In the genomic region with DNA sequence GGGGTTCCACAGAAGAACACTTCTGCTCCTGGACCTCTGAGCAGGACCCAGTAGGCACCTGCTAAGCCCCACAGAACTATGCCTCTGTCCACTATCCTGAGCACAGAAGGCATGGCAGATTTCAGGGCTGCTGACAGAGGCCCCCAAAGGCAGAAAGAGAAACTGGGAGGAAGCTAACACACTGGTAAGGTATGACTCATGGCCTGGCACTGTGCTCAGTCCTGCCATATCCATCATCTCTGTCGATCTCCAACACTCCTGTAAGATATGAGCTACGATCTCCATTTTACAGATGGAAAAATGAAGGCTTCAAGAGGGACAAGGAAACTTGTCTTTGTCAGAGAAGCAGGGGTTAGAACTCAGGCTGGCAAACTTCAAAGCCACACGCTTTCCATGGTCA, we compare ENCODE assay signal across 26 cellular contexts.
"Had no signal": no experiment of that assay in that cellular context is flagged by ENCODE, and none has a peak within 500 bp of the region (broad histone marks: within the 10 kb centered on the region; RNA-seq: fewer than 3 reads in every experiment).

No MANE protein-coding gene starts in this region.

- ATAC-seq: activated naive CD4-positive, alpha-beta T cell treated with anti-CD3 and anti-CD28 coated beads, Interleukin-2, amount 50 U/mL, for 72 hours; activated T-cell treated with anti-CD3 and anti-CD28 coated beads, Interleukin-2, amount 50 U/mL, for 72 hours; body of pancreas; effector memory CD8-positive, alpha-beta T cell; left colon; naive thymus-derived CD4-positive, alpha-beta T cell; upper lobe of right lung had no signal

- H3K4me3 ChIP-seq: adrenal gland, body of pancreas, colonic mucosa, neural progenitor cell, stomach, thyroid gland, upper lobe of right lung had no signal

- H3K36me3 ChIP-seq: adrenal gland, colonic mucosa, neural progenitor cell, stomach, thyroid gland, upper lobe of right lung had no signal

- DNase-seq: activated naive CD4-positive, alpha-beta T cell; activated T-cell treated with anti-CD3 and anti-CD28 coated beads for 4 hours; activated T-cell treated with anti-CD3 and anti-CD28 coated beads, Interleukin-2, amount 50 U/mL, for 72 hours; aorta; body of pancreas; cerebellar nuclear complex; colonic mucosa; effector memory CD8-positive, alpha-beta T cell; erythroblast; hypothalamus; immature natural killer cell; kidney; left colon; midbrain; naive thymus-derived CD4-positive, alpha-beta T cell; right cardiac atrium; stimulated activated CD4-positive, alpha-beta T cell treated with anti-CD3 and anti-CD28 coated beads, Interleukin-12 subunit alpha, Interleukin-12 subunit beta, amount 100 ng/mL, for 4 hours; stimulated activated CD4-positive, alpha-beta T cell treated with anti-CD3 and anti-CD28 coated beads, Interleukin-4, amount 100 ng/mL, for 1 hour; stomach; T-helper 2 cell; thyroid gland had no signal

- H3K4me3 Mint-ChIP-seq: activated T-cell treated with anti-CD3 and anti-CD28 coated beads, Interleukin-2, amount 50 U/mL, for 72 hours; effector memory CD8-positive, alpha-beta T cell; immature natural killer cell; naive thymus-derived CD4-positive, alpha-beta T cell; neural progenitor cell; WTC11 had no signal

- H3K9me3 ChIP-seq: adrenal gland, body of pancreas, colonic mucosa, stomach, thyroid gland, upper lobe of right lung had no signal

- H3K4me1 ChIP-seq: adrenal gland, body of pancreas, colonic mucosa, neural progenitor cell, stomach, thyroid gland, upper lobe of right lung had no signal

- H3K4me1 Mint-ChIP-seq: immature natural killer cell; naive thymus-derived CD4-positive, alpha-beta T cell; neural progenitor cell; WTC11 had no signal

- FAIRE-seq: kidney had no signal

- H2AFZ ChIP-seq: neural progenitor cell had no signal

- H3K27me3 ChIP-seq: adrenal gland, body of pancreas, colonic mucosa, neural progenitor cell, stomach, thyroid gland, upper lobe of right lung had no signal

- H3K4me2 ChIP-seq: neural progenitor cell had no signal

- H3K9me3 Mint-ChIP-seq: activated naive CD4-positive, alpha-beta T cell treated with anti-CD3 and anti-CD28 coated beads, Interleukin-2, amount 50 U/mL, for 72 hours; activated T-cell treated with anti-CD3 and anti-CD28 coated beads, Interleukin-2, amount 50 U/mL, for 72 hours; effector memory CD8-positive, alpha-beta T cell; neural progenitor cell had no signal

- H3K27ac ChIP-seq: adrenal gland, body of pancreas, colonic mucosa, neural progenitor cell, stomach, thyroid gland, upper lobe of right lung had no signal

- H3K27ac Mint-ChIP-seq: activated naive CD4-positive, alpha-beta T cell treated with anti-CD3 and anti-CD28 coated beads, Interleukin-2, amount 50 U/mL, for 72 hours; activated T-cell treated with anti-CD3 and anti-CD28 coated beads, Interleukin-2, amount 50 U/mL, for 72 hours; effector memory CD8-positive, alpha-beta T cell; immature natural killer cell; naive thymus-derived CD4-positive, alpha-beta T cell; neural progenitor cell; WTC11 had no signal

- H3K36me3 Mint-ChIP-seq: activated naive CD4-positive, alpha-beta T cell treated with anti-CD3 and anti-CD28 coated beads, Interleukin-2, amount 50 U/mL, for 72 hours; immature natural killer cell; naive thymus-derived CD4-positive, alpha-beta T cell; neural progenitor cell; WTC11 had no signal

- H3K9ac ChIP-seq: neural progenitor cell had no signal
